1 cellular context compared by ENCODE assay signal in the genomic region with DNA sequence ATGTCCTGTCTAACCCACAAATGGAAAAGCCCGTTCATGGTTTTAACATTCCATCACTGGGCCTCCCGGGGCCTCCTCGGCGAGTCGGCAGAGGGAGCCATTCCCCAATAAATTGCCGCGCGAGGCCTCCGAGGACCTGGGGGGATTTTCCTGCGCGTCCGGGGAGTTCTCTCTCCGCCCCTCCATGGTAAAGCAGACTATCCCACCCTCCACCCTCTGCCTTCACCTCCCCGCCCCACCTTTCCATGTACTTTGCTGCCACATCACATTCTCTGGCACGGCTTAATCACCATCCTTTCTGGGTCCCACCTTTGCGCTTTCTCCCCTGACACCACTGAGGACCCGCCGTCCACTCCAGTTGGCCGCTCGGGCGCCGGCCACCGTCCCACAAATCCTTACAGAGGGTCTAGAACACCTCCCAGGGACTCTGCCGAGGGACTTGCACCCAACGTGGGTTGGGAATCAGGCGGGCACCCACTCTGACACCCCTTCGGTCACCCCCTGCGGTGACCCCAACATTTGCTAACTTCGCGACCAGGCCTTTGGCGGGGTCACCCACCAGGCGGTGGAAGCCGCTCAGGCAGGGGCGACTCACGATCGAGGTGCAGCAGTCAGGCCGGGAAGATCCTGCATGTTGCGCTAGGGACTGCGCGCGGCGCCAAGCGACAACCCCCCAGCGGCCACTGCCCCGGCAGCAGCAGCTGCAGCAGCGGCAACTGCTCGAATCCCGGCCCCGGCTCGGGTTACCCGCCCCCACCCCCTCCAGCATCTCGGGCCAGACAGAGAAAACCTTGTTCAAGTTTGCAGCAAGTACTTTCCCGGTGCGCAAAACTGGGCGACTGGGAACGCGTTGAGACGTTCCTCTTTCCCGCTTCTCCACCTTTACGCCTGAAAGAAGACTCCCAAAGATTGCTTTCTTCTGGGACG.
TF ChIP-seq lines count a peak whose summit lies in the region.

TSS of gene MEGF10 (plus strand) at position 778 of the 927 bp plus-strand sequence. CDS start 40,513 bp downstream, outside the sequence.

TF ChIP-seq in HEK293, 187 proteins besides CTCF, POLR2A, EP300 and RAD21 (continued from another document and continues in another):
- TF ChIP-seq, protein P1, sequence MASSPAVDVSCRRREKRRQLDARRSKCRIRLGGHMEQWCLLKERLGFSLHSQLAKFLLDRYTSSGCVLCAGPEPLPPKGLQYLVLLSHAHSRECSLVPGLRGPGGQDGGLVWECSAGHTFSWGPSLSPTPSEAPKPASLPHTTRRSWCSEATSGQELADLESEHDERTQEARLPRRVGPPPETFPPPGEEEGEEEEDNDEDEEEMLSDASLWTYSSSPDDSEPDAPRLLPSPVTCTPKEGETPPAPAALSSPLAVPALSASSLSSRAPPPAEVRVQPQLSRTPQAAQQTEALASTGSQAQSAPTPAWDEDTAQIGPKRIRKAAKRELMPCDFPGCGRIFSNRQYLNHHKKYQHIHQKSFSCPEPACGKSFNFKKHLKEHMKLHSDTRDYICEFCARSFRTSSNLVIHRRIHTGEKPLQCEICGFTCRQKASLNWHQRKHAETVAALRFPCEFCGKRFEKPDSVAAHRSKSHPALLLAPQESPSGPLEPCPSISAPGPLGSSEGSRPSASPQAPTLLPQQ (tag by site-specific recombination; IDR thresholded peaks at IDR 0.05) = peak; percentile 93
- TF ChIP-seq ZBTB20 (tag by site-specific recombination; IDR thresholded peaks at IDR 0.05) (peak; percentile 80), TSHZ1 (tag by site-specific recombination; IDR thresholded peaks at IDR 0.05; ENCODE audit: borderline replicate concordance) (no peak), ZBTB10 (tag by site-specific recombination; IDR thresholded peaks at IDR 0.05) (peak; percentile 98), ZNF202 (tag by site-specific recombination; IDR thresholded peaks at IDR 0.05; ENCODE audit: borderline replicate concordance) (no peak), ZBTB48 (tag by site-specific recombination; IDR thresholded peaks at IDR 0.05) (peak; percentile 94), PRDM4 (tag by site-specific recombination; IDR thresholded peaks at IDR 0.05) (no peak), ZNF112 (tag by site-specific recombination; IDR thresholded peaks at IDR 0.05) (no peak), GLIS2 (tag by site-specific recombination; IDR thresholded peaks at IDR 0.05) (peak; percentile 97), ZNF600 (tag by site-specific recombination; IDR thresholded peaks at IDR 0.05) (peak; percentile 31; the same call in 1 of the 2 replicates), ZFP69B (tag by site-specific recombination; IDR thresholded peaks at IDR 0.05) (peak; percentile 85), ZNF433 (tag by site-specific recombination; IDR thresholded peaks at IDR 0.05; ENCODE audit: low read depth) (no peak), ZNF571 (tag by site-specific recombination; IDR thresholded peaks at IDR 0.05) (no peak), ZNF391 (tag by site-specific recombination; IDR thresholded peaks at IDR 0.05; ENCODE audit: borderline replicate concordance, low read depth) (no peak), KLF8 (tag by site-specific recombination; IDR thresholded peaks at IDR 0.05) (peak; percentile 39; the same call in 1 of the 2 replicates), ZBTB17 (tag by site-specific recombination; IDR thresholded peaks at IDR 0.05) (peak; percentile 86), ZNF610 (tag by site-specific recombination; IDR thresholded peaks at IDR 0.05; ENCODE audit: borderline replicate concordance) (no peak), ZNF521 (tag by site-specific recombination; IDR thresholded peaks at IDR 0.05) (no peak), ELK4 (IDR thresholded peaks at IDR 0.05; ENCODE audit: borderline replicate concordance, low read depth, low read length) (no peak), BCL11A (tag by site-specific recombination; IDR thresholded peaks at IDR 0.05; ENCODE audit: low read depth) (peak; percentile 68; the same call in 1 of the 2 replicates), ZSCAN16 (tag by site-specific recombination; IDR thresholded peaks at IDR 0.05) (no peak)
- TF ChIP-seq, protein P2, sequence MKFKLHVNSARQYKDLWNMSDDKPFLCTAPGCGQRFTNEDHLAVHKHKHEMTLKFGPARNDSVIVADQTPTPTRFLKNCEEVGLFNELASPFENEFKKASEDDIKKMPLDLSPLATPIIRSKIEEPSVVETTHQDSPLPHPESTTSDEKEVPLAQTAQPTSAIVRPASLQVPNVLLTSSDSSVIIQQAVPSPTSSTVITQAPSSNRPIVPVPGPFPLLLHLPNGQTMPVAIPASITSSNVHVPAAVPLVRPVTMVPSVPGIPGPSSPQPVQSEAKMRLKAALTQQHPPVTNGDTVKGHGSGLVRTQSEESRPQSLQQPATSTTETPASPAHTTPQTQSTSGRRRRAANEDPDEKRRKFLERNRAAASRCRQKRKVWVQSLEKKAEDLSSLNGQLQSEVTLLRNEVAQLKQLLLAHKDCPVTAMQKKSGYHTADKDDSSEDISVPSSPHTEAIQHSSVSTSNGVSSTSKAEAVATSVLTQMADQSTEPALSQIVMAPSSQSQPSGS (tag by site-specific recombination; IDR thresholded peaks at IDR 0.05; ENCODE audit: low read depth) = no peak
- TF ChIP-seq, protein P3, sequence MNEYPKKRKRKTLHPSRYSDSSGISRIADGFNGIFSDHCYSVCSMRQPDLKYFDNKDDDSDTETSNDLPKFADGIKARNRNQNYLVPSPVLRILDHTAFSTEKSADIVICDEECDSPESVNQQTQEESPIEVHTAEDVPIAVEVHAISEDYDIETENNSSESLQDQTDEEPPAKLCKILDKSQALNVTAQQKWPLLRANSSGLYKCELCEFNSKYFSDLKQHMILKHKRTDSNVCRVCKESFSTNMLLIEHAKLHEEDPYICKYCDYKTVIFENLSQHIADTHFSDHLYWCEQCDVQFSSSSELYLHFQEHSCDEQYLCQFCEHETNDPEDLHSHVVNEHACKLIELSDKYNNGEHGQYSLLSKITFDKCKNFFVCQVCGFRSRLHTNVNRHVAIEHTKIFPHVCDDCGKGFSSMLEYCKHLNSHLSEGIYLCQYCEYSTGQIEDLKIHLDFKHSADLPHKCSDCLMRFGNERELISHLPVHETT (tag by site-specific recombination; IDR thresholded peaks at IDR 0.05) = no peak
- TF ChIP-seq, protein P4, sequence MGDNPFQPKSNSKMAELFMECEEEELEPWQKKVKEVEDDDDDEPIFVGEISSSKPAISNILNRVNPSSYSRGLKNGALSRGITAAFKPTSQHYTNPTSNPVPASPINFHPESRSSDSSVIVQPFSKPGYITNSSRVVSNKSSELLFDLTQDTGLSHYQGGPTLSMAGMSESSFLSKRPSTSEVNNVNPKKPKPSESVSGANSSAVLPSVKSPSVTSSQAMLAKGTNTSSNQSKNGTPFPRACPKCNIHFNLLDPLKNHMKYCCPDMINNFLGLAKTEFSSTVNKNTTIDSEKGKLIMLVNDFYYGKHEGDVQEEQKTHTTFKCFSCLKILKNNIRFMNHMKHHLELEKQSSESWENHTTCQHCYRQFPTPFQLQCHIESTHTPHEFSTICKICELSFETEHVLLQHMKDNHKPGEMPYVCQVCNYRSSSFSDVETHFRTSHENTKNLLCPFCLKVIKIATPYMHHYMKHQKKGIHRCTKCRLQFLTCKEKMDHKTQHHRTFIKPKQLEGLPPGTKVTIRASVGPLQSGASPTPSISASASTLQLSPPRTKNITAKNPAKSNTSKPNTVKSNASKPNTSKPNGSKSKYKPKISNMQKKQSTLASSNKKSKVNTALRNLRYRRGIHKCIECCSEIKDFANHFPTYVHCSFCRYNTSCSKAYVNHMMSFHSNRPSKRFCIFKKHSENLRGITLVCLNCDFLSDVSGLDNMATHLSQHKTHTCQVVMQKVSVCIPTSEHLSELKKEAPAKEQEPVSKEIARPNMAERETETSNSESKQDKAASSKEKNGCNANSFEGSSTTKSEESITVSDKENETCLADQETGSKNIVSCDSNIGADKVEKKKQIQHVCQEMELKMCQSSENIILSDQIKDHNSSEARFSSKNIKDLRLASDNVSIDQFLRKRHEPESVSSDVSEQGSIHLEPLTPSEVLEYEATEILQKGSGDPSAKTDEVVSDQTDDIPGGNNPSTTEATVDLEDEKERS (tag by site-specific recombination; IDR thresholded peaks at IDR 0.05) = no peak
- TF ChIP-seq, protein P5, sequence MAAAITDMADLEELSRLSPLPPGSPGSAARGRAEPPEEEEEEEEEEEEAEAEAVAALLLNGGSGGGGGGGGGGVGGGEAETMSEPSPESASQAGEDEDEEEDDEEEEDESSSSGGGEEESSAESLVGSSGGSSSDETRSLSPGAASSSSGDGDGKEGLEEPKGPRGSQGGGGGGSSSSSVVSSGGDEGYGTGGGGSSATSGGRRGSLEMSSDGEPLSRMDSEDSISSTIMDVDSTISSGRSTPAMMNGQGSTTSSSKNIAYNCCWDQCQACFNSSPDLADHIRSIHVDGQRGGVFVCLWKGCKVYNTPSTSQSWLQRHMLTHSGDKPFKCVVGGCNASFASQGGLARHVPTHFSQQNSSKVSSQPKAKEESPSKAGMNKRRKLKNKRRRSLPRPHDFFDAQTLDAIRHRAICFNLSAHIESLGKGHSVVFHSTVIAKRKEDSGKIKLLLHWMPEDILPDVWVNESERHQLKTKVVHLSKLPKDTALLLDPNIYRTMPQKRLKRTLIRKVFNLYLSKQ (tag by site-specific recombination; IDR thresholded peaks at IDR 0.05; ENCODE audit: borderline replicate concordance) = no peak
- TF ChIP-seq, protein P6, sequence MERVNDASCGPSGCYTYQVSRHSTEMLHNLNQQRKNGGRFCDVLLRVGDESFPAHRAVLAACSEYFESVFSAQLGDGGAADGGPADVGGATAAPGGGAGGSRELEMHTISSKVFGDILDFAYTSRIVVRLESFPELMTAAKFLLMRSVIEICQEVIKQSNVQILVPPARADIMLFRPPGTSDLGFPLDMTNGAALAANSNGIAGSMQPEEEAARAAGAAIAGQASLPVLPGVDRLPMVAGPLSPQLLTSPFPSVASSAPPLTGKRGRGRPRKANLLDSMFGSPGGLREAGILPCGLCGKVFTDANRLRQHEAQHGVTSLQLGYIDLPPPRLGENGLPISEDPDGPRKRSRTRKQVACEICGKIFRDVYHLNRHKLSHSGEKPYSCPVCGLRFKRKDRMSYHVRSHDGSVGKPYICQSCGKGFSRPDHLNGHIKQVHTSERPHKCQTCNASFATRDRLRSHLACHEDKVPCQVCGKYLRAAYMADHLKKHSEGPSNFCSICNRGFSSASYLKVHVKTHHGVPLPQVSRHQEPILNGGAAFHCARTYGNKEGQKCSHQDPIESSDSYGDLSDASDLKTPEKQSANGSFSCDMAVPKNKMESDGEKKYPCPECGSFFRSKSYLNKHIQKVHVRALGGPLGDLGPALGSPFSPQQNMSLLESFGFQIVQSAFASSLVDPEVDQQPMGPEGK (tag by site-specific recombination; IDR thresholded peaks at IDR 0.05) = peak; percentile 81
